ENCODE assay signal across 8 cellular contexts in genomic region chr7:33459340-33459751, GRCh38.
A peak's percentile ranks its signal among the peaks of the same experiment; 100 is the strongest.
DNase-seq lines count a peak whose midpoint lies in the region; ATAC-seq, FAIRE-seq and TF ChIP-seq lines count a peak whose summit lies in the region.

No MANE protein-coding gene starts in this region.

- no peak for TF ChIP-seq RAD21 in HepG2 (CRISPR knock-in tag; IDR thresholded peaks at IDR 0.05)

- dilution Hi-C loops in mammary epithelial cell (cut with HindIII; ENCODE audit: low sequenced_read_pairs) = no loop called here

- peak; percentile 26 for DNase-seq in SKM-1 treated with dmso at 0.1 percent for 144 hours (lab: John Stamatoyannopoulos, UW; ENCODE audit: unreplicated experiment)
- no peak for DNase-seq in SKM-1 (lab: John Stamatoyannopoulos, UW; ENCODE audit: unreplicated experiment)
- peak; percentile 15 to 23 for DNase-seq in NCI-H2081 (lab: John Stamatoyannopoulos, UW)
- DNase-seq in mammary epithelial cell = peak; percentile 37
- peak; percentile 41 for DNase-seq in HepG2 (ENCODE audit: low spot score)
- DNase-seq in activated naive CD8-positive, alpha-beta T cell treated with anti-CD3 and anti-CD28 coated beads, Interleukin-2, amount 50 U/mL, for 24 hours = no peak
- no peak for DNase-seq in GOT3 (lab: John Stamatoyannopoulos, UW)

- no peaks in the 10 kb centered on the region for H3K36me3 Mint-ChIP-seq in activated naive CD8-positive, alpha-beta T cell treated with anti-CD3 and anti-CD28 coated beads, Interleukin-2, amount 50 U/mL, for 24 hours (ENCODE audit: low read depth)

- no peak overlapping the region for H3K27ac Mint-ChIP-seq in activated naive CD8-positive, alpha-beta T cell treated with anti-CD3 and anti-CD28 coated beads, Interleukin-2, amount 50 U/mL, for 24 hours

- H3K4me1 ChIP-seq in mammary epithelial cell (ENCODE audit: insufficient read depth, low read length) (no peaks in the 10 kb centered on the region), HepG2 (ENCODE audit: insufficient read depth, low read length) (peaks cover 10% of the 10 kb centered on the region; the same call in 1 of the 2 replicates)

- ATAC-seq in HepG2 (peak; percentile 99), HG02973 (IDR thresholded peaks at IDR 0.05; ENCODE audit: unreplicated experiment) (no peak)
- ATAC-seq in activated naive CD8-positive, alpha-beta T cell treated with anti-CD3 and anti-CD28 coated beads, Interleukin-2, amount 50 U/mL, for 24 hours = no peak

- H3K4me2 ChIP-seq in mammary epithelial cell (ENCODE audit: insufficient read depth, low read depth, low read length) = no peak overlapping the region
- H3K4me2 ChIP-seq in HepG2 (ENCODE audit: low read depth, low read length) = peak overlapping the region; percentile 36; the same call in 1 of the 2 replicates

- no peak for TF ChIP-seq POLR2A in HepG2 (IDR thresholded peaks at IDR 0.05; ENCODE audit: insufficient read depth in 1 of 2, low read depth in 2 of 2, low read length in 2 of 2)

- H3K4me1 Mint-ChIP-seq in activated naive CD8-positive, alpha-beta T cell treated with anti-CD3 and anti-CD28 coated beads, Interleukin-2, amount 50 U/mL, for 24 hours = no peaks in the 10 kb centered on the region

- H3K27me3 Mint-ChIP-seq in activated naive CD8-positive, alpha-beta T cell treated with anti-CD3 and anti-CD28 coated beads, Interleukin-2, amount 50 U/mL, for 24 hours = no peaks in the 10 kb centered on the region

- peak; percentile 55 for FAIRE-seq in HepG2 (lab: Jason Lieb, UNC)

- H3K4me3 ChIP-seq in mammary epithelial cell (replicated peaks in 1 of 3; ENCODE audit: insufficient read depth in 1 of 3, low read depth in 2 of 3, low read length in 3 of 3) (no peak overlapping the region), HepG2 (replicated peaks in 1 of 3; ENCODE audit: insufficient read depth in 1 of 3, low read depth in 2 of 3, low read length in 3 of 3) (no peak overlapping the region)

- WGBS in mammary epithelial cell (ENCODE audit: low coverage, missing lambda C conversion rate) = 67% methylated on average over 1 of the region's 1 CpG
- WGBS in HepG2 (ENCODE audit: low lambda C conversion rate) = 0% methylated on average over 1 of the region's 1 CpG

- CTCF ChIA-PET in mammary epithelial cell (lab: Charles Lee; ENCODE audit: low non-redundant PET) = interaction anchor here (0.6 kb wide), 2 partner anchors 436 to 1415 kb away, joined by 5 read pairs; no protein-coding TSS in a partner anchor
- CTCF ChIA-PET in HepG2 (lab: Yijun Ruan, JAX; ENCODE audit: low intra/inter-chr PET ratio, low total read pairs) = interaction anchor here (0.6 to 1.9 kb wide), 3 partner anchors 216 to 285 kb away, joined by 3 read pairs; no protein-coding TSS in a partner anchor

- POLR2A ChIA-PET in HepG2 (lab: Yijun Ruan, JAX) = no interaction called here

- H3K36me3 ChIP-seq in mammary epithelial cell (ENCODE audit: insufficient read depth, low read length) = no peaks in the 10 kb centered on the region
- no peaks in the 10 kb centered on the region for H3K36me3 ChIP-seq in HepG2 (replicated peaks in 1 of 2; ENCODE audit: control insufficient read depth in 1 of 2, insufficient read depth in 2 of 2, low read length in 2 of 2)

- BruUV-seq in mammary epithelial cell (replicated peaks; lab: Mats Ljungman, UMichigan) = no TSS peak
- BruUV-seq in HepG2 (replicated peaks; lab: Mats Ljungman, UMichigan) = no TSS peak

- in situ Hi-C loops in mammary epithelial cell (cut with MboI; ENCODE audit: low sequenced_read_pairs in 2 of 2) (no loop called here), HepG2 (cut with HindIII; ENCODE audit: extremely low pct_ligation_motif_present, low pct_unique_long_range_greater_than_20kb) (loop anchor here (10.0 kb wide), 1 partner anchor 275 kb away; no protein-coding TSS in a partner anchor)

- peaks cover 5% of the 10 kb centered on the region for H3K9me3 Mint-ChIP-seq in activated naive CD8-positive, alpha-beta T cell treated with anti-CD3 and anti-CD28 coated beads, Interleukin-2, amount 50 U/mL, for 24 hours

- H3K9me3 ChIP-seq in mammary epithelial cell (replicated peaks; ENCODE audit: insufficient read depth, low read length) (no peaks in the 10 kb centered on the region), HepG2 (ENCODE audit: low read length) (no peaks in the 10 kb centered on the region)

- TF ChIP-seq CTCF in mammary epithelial cell (conservative IDR thresholded peaks at IDR 0.05 in 1 of 2, IDR thresholded peaks at IDR 0.05 in 1 of 2; ENCODE audit: extremely low read depth in 1 of 2, insufficient read depth in 1 of 2, low read depth in 1 of 2, low read length in 2 of 2) (peak; percentile 21 to 60), HepG2 (CRISPR knock-in tag; IDR thresholded peaks at IDR 0.05) (peak; percentile 52)

- no peak for TF ChIP-seq EP300 in HepG2 (IDR thresholded peaks at IDR 0.05; ENCODE audit: low read depth in 2 of 2, low read length in 2 of 2)
- TF ChIP-seq EP300 in HepG2 (CRISPR knock-in tag; IDR thresholded peaks at IDR 0.05; ENCODE audit: borderline replicate concordance) = no peak

- no peak overlapping the region for H3K27ac ChIP-seq in mammary epithelial cell (ENCODE audit: insufficient read depth, low read depth, low read length)
- no peak overlapping the region for H3K27ac ChIP-seq in HepG2 (ENCODE audit: extremely low read length, insufficient read depth, low read length)

- no peak overlapping the region for H3K9ac ChIP-seq in mammary epithelial cell (ENCODE audit: insufficient read depth, low read length)
- no peak overlapping the region for H3K9ac ChIP-seq in HepG2 (ENCODE audit: insufficient read depth, low read depth, low read length)

- H2AFZ ChIP-seq in mammary epithelial cell (ENCODE audit: low read depth, low read length) (no peak overlapping the region), HepG2 (ENCODE audit: low read length) (peak overlapping the region; percentile 20)

- H3K4me3 Mint-ChIP-seq in activated naive CD8-positive, alpha-beta T cell treated with anti-CD3 and anti-CD28 coated beads, Interleukin-2, amount 50 U/mL, for 24 hours = no peak overlapping the region

- intact Hi-C loops in mammary epithelial cell (cut with micrococcal nuclease) = loop anchor here (1.0 kb wide), 2 partner anchors 216 to 285 kb away; no protein-coding TSS in a partner anchor
- intact Hi-C loops in HepG2 (cut with micrococcal nuclease; ENCODE audit: unreplicated experiment) = loop anchor here (1.0 to 10.0 kb wide), 3 partner anchors 215 to 285 kb away; no protein-coding TSS in a partner anchor

- H3K79me2 ChIP-seq in mammary epithelial cell (ENCODE audit: insufficient read depth, low read length) (no peaks in the 10 kb centered on the region), HepG2 (ENCODE audit: insufficient read depth, low read length) (no peaks in the 10 kb centered on the region)

- no peaks in the 10 kb centered on the region for H4K20me1 ChIP-seq in mammary epithelial cell (ENCODE audit: insufficient read depth, low read length)
- H4K20me1 ChIP-seq in HepG2 (ENCODE audit: insufficient read depth, low read length) = no peaks in the 10 kb centered on the region

- H3K27me3 ChIP-seq in mammary epithelial cell (ENCODE audit: insufficient read depth, low read length) (peaks cover 5% of the 10 kb centered on the region), HepG2 (ENCODE audit: control insufficient read depth in 1 of 2, insufficient read depth in 2 of 2, low read length in 2 of 2) (no peaks in the 10 kb centered on the region)

TF ChIP-seq in HepG2, 621 proteins besides CTCF, POLR2A, EP300 and RAD21:
- TF ChIP-seq RELA (CRISPR knock-in tag; IDR thresholded peaks at IDR 0.05) = no peak
- peak; percentile 43; the same call in 1 of the 2 replicates for TF ChIP-seq SMC3 (IDR thresholded peaks at IDR 0.05; ENCODE audit: low read length)
- TF ChIP-seq STAG1 (CRISPR knock-in tag; IDR thresholded peaks at IDR 0.05) = peak; percentile 50
- TF ChIP-seq CAMTA2 (CRISPR knock-in tag; IDR thresholded peaks at IDR 0.05; ENCODE audit: borderline replicate concordance) = no peak
- no peak for TF ChIP-seq JUND (CRISPR knock-in tag; IDR thresholded peaks at IDR 0.05)
- no peak for TF ChIP-seq ZNF570 (CRISPR knock-in tag; IDR thresholded peaks at IDR 0.05; ENCODE audit: borderline replicate concordance)
- TF ChIP-seq MYC (CRISPR knock-in tag; IDR thresholded peaks at IDR 0.05; ENCODE audit: borderline replicate concordance) = no peak
- TF ChIP-seq XRCC5 (optimal IDR thresholded peaks at IDR 0.05; ENCODE audit: low read length) = peak; percentile 35
- TF ChIP-seq, protein P1, sequence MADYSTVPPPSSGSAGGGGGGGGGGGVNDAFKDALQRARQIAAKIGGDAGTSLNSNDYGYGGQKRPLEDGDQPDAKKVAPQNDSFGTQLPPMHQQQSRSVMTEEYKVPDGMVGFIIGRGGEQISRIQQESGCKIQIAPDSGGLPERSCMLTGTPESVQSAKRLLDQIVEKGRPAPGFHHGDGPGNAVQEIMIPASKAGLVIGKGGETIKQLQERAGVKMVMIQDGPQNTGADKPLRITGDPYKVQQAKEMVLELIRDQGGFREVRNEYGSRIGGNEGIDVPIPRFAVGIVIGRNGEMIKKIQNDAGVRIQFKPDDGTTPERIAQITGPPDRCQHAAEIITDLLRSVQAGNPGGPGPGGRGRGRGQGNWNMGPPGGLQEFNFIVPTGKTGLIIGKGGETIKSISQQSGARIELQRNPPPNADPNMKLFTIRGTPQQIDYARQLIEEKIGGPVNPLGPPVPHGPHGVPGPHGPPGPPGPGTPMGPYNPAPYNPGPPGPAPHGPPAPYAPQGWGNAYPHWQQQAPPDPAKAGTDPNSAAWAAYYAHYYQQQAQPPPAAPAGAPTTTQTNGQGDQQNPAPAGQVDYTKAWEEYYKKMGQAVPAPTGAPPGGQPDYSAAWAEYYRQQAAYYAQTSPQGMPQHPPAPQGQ (CRISPR knock-in tag; IDR thresholded peaks at IDR 0.05; ENCODE audit: borderline replicate concordance) = no peak
- TF ChIP-seq GTF3A (CRISPR knock-in tag; conservative IDR thresholded peaks at IDR 0.05) = no peak

Comparison
In these comparisons a context has a peak if more than half of its experiments do, and no peak if none do; other contexts are left out.
1. DNase-seq: peak in SKM-1 treated with dmso at 0.1 percent for 144 hours (single experiment), NCI-H2081 (2 of 2), mammary epithelial cell (single experiment) and HepG2 (single experiment); none in SKM-1 (single experiment), activated naive CD8-positive, alpha-beta T cell treated with anti-CD3 and anti-CD28 coated beads, Interleukin-2, amount 50 U/mL, for 24 hours (single experiment) and GOT3 (single experiment).